13 cellular contexts compared by ENCODE assay signal in the genomic region with DNA sequence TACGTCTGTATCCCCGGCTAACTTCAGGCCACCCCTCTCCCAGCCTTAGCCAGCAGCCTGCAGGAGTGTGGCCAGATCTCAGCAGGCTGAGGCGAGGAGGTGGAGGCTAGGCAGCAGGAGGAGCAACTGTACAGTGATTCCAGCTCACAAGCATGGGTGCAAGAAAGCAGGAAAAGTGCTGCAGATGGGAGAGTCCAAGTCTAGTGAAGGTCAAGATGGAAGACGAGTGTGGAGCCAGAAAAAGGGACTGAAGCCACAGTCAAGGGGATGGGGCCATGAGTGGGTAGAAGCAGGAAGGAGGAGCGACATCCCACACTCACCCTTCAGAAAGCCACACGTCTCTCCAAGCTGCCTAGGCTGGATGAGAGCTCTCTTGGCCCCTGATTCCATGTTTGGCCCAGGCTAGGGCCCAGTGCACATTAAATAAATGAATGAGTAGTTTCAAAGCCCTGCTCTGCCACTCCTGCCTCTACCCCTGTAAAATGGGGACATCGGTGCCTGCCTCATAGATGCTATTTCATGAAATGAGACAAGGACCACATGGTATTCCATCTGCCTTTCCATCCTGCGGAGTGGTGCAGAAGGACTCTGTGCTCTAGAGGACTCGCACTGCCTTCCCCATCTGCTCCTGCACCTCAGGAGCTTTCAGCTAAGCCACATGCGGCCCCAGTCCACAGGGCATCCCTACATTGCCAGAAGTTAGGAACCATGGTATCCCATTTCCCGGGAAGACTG. TPM values are rescaled to one million over a fixed set of nuclear protein-coding genes. Genes with fewer than 3 reads are reported as not detected.
DNase-seq lines count a peak whose midpoint lies in the region; ATAC-seq and TF ChIP-seq lines count a peak whose summit lies in the region.
"Had no signal": no experiment of that assay in that cellular context is flagged by ENCODE, and none has a peak within 500 bp of the region (broad histone marks: within the 10 kb centered on the region; RNA-seq: fewer than 3 reads in every experiment).

No MANE protein-coding gene starts in this region.

- H3K27me3 ChIP-seq in psoas muscle (ENCODE audit: insufficient read depth in 3 of 3, low read length in 2 of 3) = no peaks in the 10 kb centered on the region

- no peak for TF ChIP-seq CTCF in HFFc6 (IDR thresholded peaks at IDR 0.05)
- TF ChIP-seq CTCF in nephron progenitor cell (IDR thresholded peaks at IDR 0.05) = no peak
- no peak for TF ChIP-seq CTCF in psoas muscle (IDR thresholded peaks at IDR 0.05)

- no peaks in the 10 kb centered on the region for H3K9me3 Mint-ChIP-seq in activated CD4-positive, alpha-beta T cell treated with anti-CD3 and anti-CD28 coated beads, Interleukin-2, amount 10 ng/mL, durations not matched to agents 24 days and 14 days
- H3K9me3 Mint-ChIP-seq in HFFc6 (no peaks in the 10 kb centered on the region; the same call in 1 of the 2 replicates), nephron progenitor cell (no peaks in the 10 kb centered on the region)
- H3K9me3 Mint-ChIP-seq in activated T-helper 17 cell treated with anti-CD3 and anti-CD28 coated beads, Interleukin-2, amount 50 U/mL, for 72 hours = no peaks in the 10 kb centered on the region

- no peak for ATAC-seq in activated T-helper 17 cell treated with anti-CD3 and anti-CD28 coated beads, Interleukin-2, amount 50 U/mL, for 72 hours (replicated peaks)
- ATAC-seq in psoas muscle = no peak

- no peaks in the 10 kb centered on the region for H3K9me3 ChIP-seq in psoas muscle

- H3K4me3 Mint-ChIP-seq in activated CD4-positive, alpha-beta T cell treated with anti-CD3 and anti-CD28 coated beads, Interleukin-2, amount 10 ng/mL, durations not matched to agents 24 days and 14 days = peak overlapping the region; percentile 90
- H3K4me3 Mint-ChIP-seq in HFFc6 (no peak overlapping the region), nephron progenitor cell (peak overlapping the region; percentile 27)
- peak overlapping the region; percentile 87 for H3K4me3 Mint-ChIP-seq in activated T-helper 17 cell treated with anti-CD3 and anti-CD28 coated beads, Interleukin-2, amount 50 U/mL, for 72 hours

- no peak overlapping the region for H3K27ac ChIP-seq in psoas muscle
- H3K27ac ChIP-seq: PC-9 had no signal

- H3K4me1 Mint-ChIP-seq in activated CD4-positive, alpha-beta T cell treated with anti-CD3 and anti-CD28 coated beads, Interleukin-2, amount 10 ng/mL, durations not matched to agents 24 days and 14 days = peaks cover 39% of the 10 kb centered on the region
- peaks cover 27% of the 10 kb centered on the region for H3K4me1 Mint-ChIP-seq in HFFc6 (ENCODE audit: low read depth)
- H3K4me1 Mint-ChIP-seq in activated T-helper 17 cell treated with anti-CD3 and anti-CD28 coated beads, Interleukin-2, amount 50 U/mL, for 72 hours = peaks cover 18% of the 10 kb centered on the region
- peaks cover 49% of the 10 kb centered on the region for H3K4me1 Mint-ChIP-seq in nephron progenitor cell

- H3K27ac Mint-ChIP-seq in activated CD4-positive, alpha-beta T cell treated with anti-CD3 and anti-CD28 coated beads, Interleukin-2, amount 10 ng/mL, durations not matched to agents 24 days and 14 days = peak overlapping the region; percentile 58
- peak overlapping the region; percentile 7 for H3K27ac Mint-ChIP-seq in HFFc6
- H3K27ac Mint-ChIP-seq in activated T-helper 17 cell treated with anti-CD3 and anti-CD28 coated beads, Interleukin-2, amount 50 U/mL, for 72 hours = peak overlapping the region; percentile 76
- H3K27ac Mint-ChIP-seq in nephron progenitor cell = peak overlapping the region; percentile 92

- peaks cover 40% of the 10 kb centered on the region for H3K36me3 Mint-ChIP-seq in activated CD4-positive, alpha-beta T cell treated with anti-CD3 and anti-CD28 coated beads, Interleukin-2, amount 10 ng/mL, durations not matched to agents 24 days and 14 days (ENCODE audit: low read depth)
- H3K36me3 Mint-ChIP-seq in HFFc6 (ENCODE audit: low read depth) (peaks cover 8% of the 10 kb centered on the region), nephron progenitor cell (ENCODE audit: low read depth) (peaks cover 13% of the 10 kb centered on the region)
- peaks cover 60% of the 10 kb centered on the region for H3K36me3 Mint-ChIP-seq in activated T-helper 17 cell treated with anti-CD3 and anti-CD28 coated beads, Interleukin-2, amount 50 U/mL, for 72 hours (ENCODE audit: low read depth)

- WGBS in psoas muscle, 3 donors = 72 to 77% (median 74%) methylated on average over 11 of the region's 11 CpGs

- no peak for DNase-seq in activated CD4-positive, alpha-beta T cell treated with anti-CD3 and anti-CD28 coated beads, Interleukin-2, amount 10 ng/mL, durations not matched to agents 24 days and 14 days
- no peak for DNase-seq in activated CD4-positive, alpha-beta T cell treated with anti-CD3 and anti-CD28 coated beads, Interleukin-2, amount 50 U/mL, for 1 hour
- no peak for DNase-seq in HFFc6
- DNase-seq in nephron progenitor cell = no peak
- DNase-seq in stimulated activated CD4-positive, alpha-beta T cell treated with anti-CD3 and anti-CD28 coated beads, Interleukin-1b, Interleukin-23, amount 100 ng/mL, for 48 hours = no peak
- no peak for DNase-seq in NCI-H446 treated with DMSO at 0.1 percent for 48 hours (lab: John Stamatoyannopoulos, UW)
- no peak for DNase-seq in psoas muscle
- DNase-seq: NCI-H2081 treated with DMSO at 0.1 percent for 48 hours, PC-9, T1000, trophoblast cell had no signal

- peaks cover 25% of the 10 kb centered on the region for H3K4me1 ChIP-seq in psoas muscle

- peaks cover 0 to 15% of the 10 kb centered on the region in 2 donors for H3K36me3 ChIP-seq in psoas muscle (ENCODE audit: insufficient read depth in 1 of 2, low read depth in 1 of 2)

- H3K27me3 Mint-ChIP-seq in activated CD4-positive, alpha-beta T cell treated with anti-CD3 and anti-CD28 coated beads, Interleukin-2, amount 10 ng/mL, durations not matched to agents 24 days and 14 days = no peaks in the 10 kb centered on the region
- peaks cover 10% of the 10 kb centered on the region for H3K27me3 Mint-ChIP-seq in HFFc6 (ENCODE audit: insufficient read depth)
- no peaks in the 10 kb centered on the region for H3K27me3 Mint-ChIP-seq in activated T-helper 17 cell treated with anti-CD3 and anti-CD28 coated beads, Interleukin-2, amount 50 U/mL, for 72 hours
- no peaks in the 10 kb centered on the region for H3K27me3 Mint-ChIP-seq in nephron progenitor cell (ENCODE audit: low read depth, poor library complexity)

- intact Hi-C loops in activated CD4-positive, alpha-beta T cell treated with anti-CD3 and anti-CD28 coated beads, Interleukin-2, amount 10 ng/mL, durations not matched to agents 24 days and 14 days (cut with micrococcal nuclease) = loop anchor here (5.0 kb wide), 1 partner anchor 40 kb away; no protein-coding TSS in a partner anchor
- intact Hi-C loops in psoas muscle (cut with DNase I) = loop anchor here in 1 of 2 donors (5.0 kb wide), 1 partner anchor 35 kb away; no protein-coding TSS in a partner anchor

- no peak overlapping the region for H3K4me3 ChIP-seq in psoas muscle
- H3K4me3 ChIP-seq: PC-9 had no signal

RNA-seq across cellular contexts. Expression of a gene that starts 2.9 kb away (rescaled TPM):
- total RNA-seq in activated CD4-positive, alpha-beta T cell treated with anti-CD3 and anti-CD28 coated beads, Interleukin-2, amount 10 ng/mL, durations not matched to agents 24 days and 14 days = 54.2 and 56.1 TPM in 2 replicates
- 10 to 100 TPM; 18.6 to 29.5 (median 20.0) TPM for total RNA-seq in HFFc6 (2021; fragmentation: NEBNext Ultra II Directional; extraction: Animal tissue kit (Norgen Biotek cat#: 25700))
- 10 to 100 TPM; 28.9 to 56.6 TPM for total RNA-seq in activated T-helper 17 cell treated with anti-CD3 and anti-CD28 coated beads, Interleukin-2, amount 50 U/mL, for 72 hours
- 1 to 10 TPM; 2.4 to 5.4 (median 3.3) TPM for total RNA-seq in psoas muscle
- polyA plus RNA-seq in psoas muscle = 1 to 10 TPM; 3.6 to 5.8 (median 4.0) TPM

RNA-seq across cellular contexts. Expression of a gene that starts 5.7 kb away (rescaled TPM):
- total RNA-seq in activated CD4-positive, alpha-beta T cell treated with anti-CD3 and anti-CD28 coated beads, Interleukin-2, amount 10 ng/mL, durations not matched to agents 24 days and 14 days = 0.40 and 0.51 TPM in 2 replicates
- under 1 TPM; 0.16 to 0.33 (median 0.23) TPM for total RNA-seq in HFFc6 (2021; fragmentation: NEBNext Ultra II Directional; extraction: Animal tissue kit (Norgen Biotek cat#: 25700))
- under 1 TPM; 0.29 to 0.37 TPM for total RNA-seq in activated T-helper 17 cell treated with anti-CD3 and anti-CD28 coated beads, Interleukin-2, amount 50 U/mL, for 72 hours
- under 1 TPM; 0.13 to 0.24 (median 0.20) TPM for total RNA-seq in psoas muscle
- polyA plus RNA-seq in psoas muscle = under 1 TPM; 0.07 to 0.32 (median 0.14) TPM
- total RNA-seq: mononuclear cell had no signal

RNA-seq across cellular contexts. Expression of a gene that starts 15.2 kb away (rescaled TPM):
- 94.3 and 103 TPM in 2 replicates for total RNA-seq in activated CD4-positive, alpha-beta T cell treated with anti-CD3 and anti-CD28 coated beads, Interleukin-2, amount 10 ng/mL, durations not matched to agents 24 days and 14 days
- 10 to 100 TPM; 49.1 to 63.5 (median 55.6) TPM for total RNA-seq in HFFc6 (2021; fragmentation: NEBNext Ultra II Directional; extraction: Animal tissue kit (Norgen Biotek cat#: 25700))
- total RNA-seq in activated T-helper 17 cell treated with anti-CD3 and anti-CD28 coated beads, Interleukin-2, amount 50 U/mL, for 72 hours = 10 to 100 TPM; 15.3 to 48.5 TPM
- 10 to 100 TPM in 3 of 4 donors, 1 to 10 TPM in 1; 6.9 to 13.0 (median 11.6) TPM for total RNA-seq in psoas muscle
- 10 to 100 TPM; 16.8 to 53.5 (median 26.0) TPM for polyA plus RNA-seq in psoas muscle

RNA-seq across cellular contexts. Expression of a gene that starts 38.9 kb away (rescaled TPM):
- 53.1 and 55.9 TPM in 2 replicates for total RNA-seq in activated CD4-positive, alpha-beta T cell treated with anti-CD3 and anti-CD28 coated beads, Interleukin-2, amount 10 ng/mL, durations not matched to agents 24 days and 14 days
- 10 to 100 TPM; 34.9 to 42.2 (median 39.4) TPM for total RNA-seq in HFFc6 (2021; fragmentation: NEBNext Ultra II Directional; extraction: Animal tissue kit (Norgen Biotek cat#: 25700))
- total RNA-seq in activated T-helper 17 cell treated with anti-CD3 and anti-CD28 coated beads, Interleukin-2, amount 50 U/mL, for 72 hours = 10 to 100 TPM; 37.0 to 50.0 TPM
- total RNA-seq in psoas muscle = 10 to 100 TPM; 19.3 to 31.6 (median 21.6) TPM
- polyA plus RNA-seq in psoas muscle = 10 to 100 TPM; 15.6 to 24.7 (median 17.4) TPM

RNA-seq across cellular contexts. Expression of a gene that starts 59.4 kb away (rescaled TPM):
- total RNA-seq in activated CD4-positive, alpha-beta T cell treated with anti-CD3 and anti-CD28 coated beads, Interleukin-2, amount 10 ng/mL, durations not matched to agents 24 days and 14 days = 62.1 and 63.3 TPM in 2 replicates
- total RNA-seq in HFFc6 (2021; fragmentation: NEBNext Ultra II Directional; extraction: Animal tissue kit (Norgen Biotek cat#: 25700)) = 10 to 100 TPM; 82.7 to 93.3 (median 88.7) TPM
- 10 to 100 TPM; 36.6 to 78.9 TPM for total RNA-seq in activated T-helper 17 cell treated with anti-CD3 and anti-CD28 coated beads, Interleukin-2, amount 50 U/mL, for 72 hours
- total RNA-seq in psoas muscle = 10 to 100 TPM; 44.9 to 57.3 (median 53.1) TPM
- polyA plus RNA-seq in psoas muscle = 100 to 1,000 TPM in 1 of 3 donors, 10 to 100 TPM in 2; 51.4 to 144 (median 89.9) TPM

Comparison
In these comparisons a context has a peak if more than half of its experiments do, and no peak if none do; other contexts are left out.
1. H3K27ac Mint-ChIP-seq: peak in every context shown above with its lines; median percentile 92 in nephron progenitor cell; 76 in activated T-helper 17 cell treated with anti-CD3 and anti-CD28 coated beads, Interleukin-2, amount 50 U/mL, for 72 hours; 58 in activated CD4-positive, alpha-beta T cell treated with anti-CD3 and anti-CD28 coated beads, Interleukin-2, amount 10 ng/mL, durations not matched to agents 24 days and 14 days; 7 in HFFc6.